15 cellular contexts compared by ENCODE assay signal in the genomic region with DNA sequence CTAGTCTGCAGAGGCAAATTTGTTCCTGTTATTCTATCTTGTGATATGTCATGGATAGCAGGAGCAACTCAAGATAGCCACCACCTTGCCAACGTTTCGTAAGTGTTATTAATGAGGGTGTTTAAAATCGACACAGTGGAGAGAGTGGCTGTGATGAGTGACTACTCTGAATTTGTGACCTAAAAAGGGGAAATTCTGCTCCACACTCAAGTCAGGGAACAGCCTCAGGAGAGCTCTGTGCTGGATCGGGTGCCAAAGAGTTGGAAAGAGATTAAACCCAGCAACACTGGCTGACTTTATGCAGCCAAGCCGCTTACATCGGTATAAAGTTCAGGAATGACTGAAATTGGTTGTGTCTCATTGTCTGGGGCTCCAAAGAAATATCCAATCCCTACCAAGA. TPM values are rescaled to one million over a fixed set of nuclear protein-coding genes. Genes with fewer than 3 reads are reported as not detected.
A peak's percentile ranks its signal among the peaks of the same experiment; 100 is the strongest.
DNase-seq lines count a peak whose midpoint lies in the region; ATAC-seq and TF ChIP-seq lines count a peak whose summit lies in the region.
"Had no signal": no experiment of that assay in that cellular context is flagged by ENCODE, and none has a peak within 500 bp of the region (broad histone marks: within the 10 kb centered on the region; RNA-seq: fewer than 3 reads in every experiment).

No MANE protein-coding gene starts in this region.

- H3K4me3 ChIP-seq in esophagus squamous epithelium: no peak overlapping the region
- peak overlapping the region; percentile 59 for H3K4me3 ChIP-seq in left ventricle myocardium inferior
- no peak overlapping the region for H3K4me3 ChIP-seq in sigmoid colon
- no peak overlapping the region for H3K4me3 ChIP-seq in body of pancreas
- H3K4me3 ChIP-seq: BLaER1, PC-9 had no signal

- no peak for TF ChIP-seq EP300 in sigmoid colon (IDR thresholded peaks at IDR 0.05)

- H3K9me3 ChIP-seq in esophagus squamous epithelium (peaks cover 0 to 19% (median 12%) of the 10 kb centered on the region in 3 donors), left ventricle myocardium inferior (replicated peaks) (peaks cover 28% of the 10 kb centered on the region), sigmoid colon (peaks cover 0 to 11% (median 5%) of the 10 kb centered on the region in 4 donors), body of pancreas (no peaks in the 10 kb centered on the region)

- no peak overlapping the region for H3K4me3 Mint-ChIP-seq in activated T-cell treated with anti-CD3 and anti-CD28 coated beads, Interleukin-2, amount 50 U/mL, for 72 hours
- H3K4me3 Mint-ChIP-seq: CD8-positive, alpha-beta memory T cell; H9 had no signal

- H3K27ac ChIP-seq in esophagus squamous epithelium (peak overlapping the region in 3 of 4 donors; percentile 53 to 89 (median 70)), left ventricle myocardium inferior (replicated peaks) (peak overlapping the region; percentile 83), sigmoid colon (peak overlapping the region; percentile 38 to 89 (median 85)), body of pancreas (no peak overlapping the region)
- H3K27ac ChIP-seq: BLaER1, PC-9 had no signal

- no peak for ATAC-seq in body of pancreas
- no peak for ATAC-seq in activated T-cell treated with anti-CD3 and anti-CD28 coated beads, Interleukin-2, amount 50 U/mL, for 72 hours (replicated peaks in 1 of 2)
- ATAC-seq in HG02981 (IDR thresholded peaks at IDR 0.05; ENCODE audit: unreplicated experiment): no peak

- TF ChIP-seq POLR2A in esophagus squamous epithelium (IDR thresholded peaks at IDR 0.05) (no peak), sigmoid colon (IDR thresholded peaks at IDR 0.05) (no peak), body of pancreas (IDR thresholded peaks at IDR 0.05) (no peak)

- peaks cover 6 to 11% of the 10 kb centered on the region in 2 donors for H3K9me3 Mint-ChIP-seq in activated T-cell treated with anti-CD3 and anti-CD28 coated beads, Interleukin-2, amount 50 U/mL, for 72 hours

- no peaks in the 10 kb centered on the region for H3K4me1 Mint-ChIP-seq in activated T-cell treated with anti-CD3 and anti-CD28 coated beads, Interleukin-2, amount 50 U/mL, for 72 hours (ENCODE audit: low read depth)
- H3K4me1 Mint-ChIP-seq: CD8-positive, alpha-beta memory T cell had no signal

- TF ChIP-seq CTCF in esophagus squamous epithelium (IDR thresholded peaks at IDR 0.05): no peak
- no peak for TF ChIP-seq CTCF in left ventricle myocardium inferior (IDR thresholded peaks at IDR 0.05; ENCODE audit: borderline replicate concordance)
- no peak for TF ChIP-seq CTCF in sigmoid colon (IDR thresholded peaks at IDR 0.05)
- TF ChIP-seq CTCF in body of pancreas (IDR thresholded peaks at IDR 0.05): no peak

- peaks cover 9 to 40% (median 19%) of the 10 kb centered on the region in 3 donors for H3K4me1 ChIP-seq in esophagus squamous epithelium
- peaks cover 44% of the 10 kb centered on the region for H3K4me1 ChIP-seq in left ventricle myocardium inferior
- H3K4me1 ChIP-seq in sigmoid colon: peaks cover 0 to 53% (median 48%) of the 10 kb centered on the region in 4 donors
- H3K4me1 ChIP-seq in body of pancreas: peaks cover 28% of the 10 kb centered on the region
- H3K4me1 ChIP-seq: BLaER1 had no signal

- peaks cover 4 to 5% of the 10 kb centered on the region in 2 donors for H3K36me3 Mint-ChIP-seq in activated T-cell treated with anti-CD3 and anti-CD28 coated beads, Interleukin-2, amount 50 U/mL, for 72 hours (ENCODE audit: insufficient read depth in 2 of 2)

- no peaks in the 10 kb centered on the region for H3K36me3 ChIP-seq in esophagus squamous epithelium
- peaks cover 13% of the 10 kb centered on the region for H3K36me3 ChIP-seq in left ventricle myocardium inferior
- no peaks in the 10 kb centered on the region for H3K36me3 ChIP-seq in sigmoid colon
- no peaks in the 10 kb centered on the region for H3K36me3 ChIP-seq in body of pancreas (replicated peaks in 1 of 2; ENCODE audit: insufficient read depth in 1 of 2, low read depth in 2 of 2)
- H3K36me3 ChIP-seq: BLaER1 had no signal

- peaks cover 14% of the 10 kb centered on the region for H3K27me3 Mint-ChIP-seq in activated T-cell treated with anti-CD3 and anti-CD28 coated beads, Interleukin-2, amount 50 U/mL, for 72 hours (ENCODE audit: low read depth)

- DNase-seq in esophagus squamous epithelium (lab: John Stamatoyannopoulos, UW): no peak
- DNase-seq in left ventricle myocardium inferior: no peak
- DNase-seq in sigmoid colon: peak; percentile 66
- DNase-seq in body of pancreas: no peak
- no peak for DNase-seq in NCI-H187 (lab: John Stamatoyannopoulos, UW)
- no peak for DNase-seq in activated T-cell treated with anti-CD3 and anti-CD28 coated beads, Interleukin-2, amount 50 U/mL, for 72 hours
- DNase-seq: CD8-positive, alpha-beta memory T cell; H9; MM.1S; NCI-H1105; NCI-H1694 treated with DMSO at 0.1 percent for 48 hours; NCI-H748 treated with DMSO at 0.1 percent for 48 hours; PC-9 had no signal

- 63 to 66% methylated on average over 6 of the region's 6 CpGs for WGBS in esophagus squamous epithelium, 2 donors
- WGBS in sigmoid colon, 2 donors: 86 to 92% methylated on average over 6 of the region's 6 CpGs
- WGBS in body of pancreas, 2 donors: 51 to 54% methylated on average over 6 of the region's 6 CpGs

- H3K27me3 ChIP-seq in esophagus squamous epithelium: no peaks in the 10 kb centered on the region
- H3K27me3 ChIP-seq in left ventricle myocardium inferior (ENCODE audit: low read depth): no peaks in the 10 kb centered on the region
- no peaks in the 10 kb centered on the region for H3K27me3 ChIP-seq in sigmoid colon
- no peaks in the 10 kb centered on the region for H3K27me3 ChIP-seq in body of pancreas
- H3K27me3 ChIP-seq: BLaER1 had no signal

- intact Hi-C loops in esophagus squamous epithelium (cut with DNase I): no loop called here
- intact Hi-C loops in left ventricle myocardium inferior (cut with micrococcal nuclease): no loop called here
- intact Hi-C loops in sigmoid colon (cut with DNase I): no loop called here
- intact Hi-C loops in body of pancreas (cut with DNase I): no loop called here

- H3K27ac Mint-ChIP-seq in activated T-cell treated with anti-CD3 and anti-CD28 coated beads, Interleukin-2, amount 50 U/mL, for 72 hours: no peak overlapping the region
- H3K27ac Mint-ChIP-seq: CD8-positive, alpha-beta memory T cell; H9 had no signal

RNA-seq across cellular contexts. Expression of a gene that starts 9.5 kb away (rescaled TPM):
- total RNA-seq in esophagus squamous epithelium (100 to 1,000 TPM in 1 of 4 donors, 10 to 100 TPM in 3; 46.5 to 106 (median 71.6) TPM), left ventricle myocardium inferior (400 TPM), sigmoid colon (100 to 1,000 TPM in 1 of 4 donors, 10 to 100 TPM in 3; 64.2 to 173 (median 73.3) TPM), body of pancreas (10 to 100 TPM; 29.0 to 38.7 TPM)
- polyA plus RNA-seq in sigmoid colon: 10 to 100 TPM; 43.7 to 77.7 (median 55.3) TPM
- under 1 TPM in 1 of 2 donors, not detected in 1; 0.19 TPM for total RNA-seq in activated T-cell treated with anti-CD3 and anti-CD28 coated beads, Interleukin-2, amount 50 U/mL, for 72 hours
- total RNA-seq: CD8-positive, alpha-beta memory T cell had no signal
- polyA plus RNA-seq: CD8-positive, alpha-beta memory T cell had no signal

RNA-seq across cellular contexts. Expression of a gene that starts 23.4 kb away (rescaled TPM):
- total RNA-seq in esophagus squamous epithelium (10 to 100 TPM; 37.0 to 83.2 (median 41.5) TPM), left ventricle myocardium inferior (24.1 TPM), sigmoid colon (100 to 1,000 TPM; 104 to 160 (median 118) TPM), body of pancreas (10 to 100 TPM; 68.9 to 70.8 TPM)
- 10 to 100 TPM; 39.0 to 55.3 (median 52.0) TPM for polyA plus RNA-seq in sigmoid colon
- 10 to 100 TPM; 49.0 to 65.2 TPM for total RNA-seq in activated T-cell treated with anti-CD3 and anti-CD28 coated beads, Interleukin-2, amount 50 U/mL, for 72 hours

Comparison
In these comparisons a context has a peak if more than half of its experiments do, and no peak if none do; other contexts are left out.
1. H3K27ac ChIP-seq: peak in esophagus squamous epithelium (3 of 4), left ventricle myocardium inferior (single experiment) and sigmoid colon (4 of 4); none in body of pancreas (0 of 4).
2. RNA of a gene that starts 9.5 kb away (total RNA-seq): 400 TPM in left ventricle myocardium inferior (single experiment), 64.2 to 173 TPM in sigmoid colon, 46.5 to 106 TPM in esophagus squamous epithelium and 29.0 to 38.7 TPM in body of pancreas; 0.19 TPM in activated T-cell treated with anti-CD3 and anti-CD28 coated beads, Interleukin-2, amount 50 U/mL, for 72 hours; every median in the first group is over 10 times any median in the second.